Comparison of ENCODE assay signal across 14 cellular contexts in the genomic region with DNA sequence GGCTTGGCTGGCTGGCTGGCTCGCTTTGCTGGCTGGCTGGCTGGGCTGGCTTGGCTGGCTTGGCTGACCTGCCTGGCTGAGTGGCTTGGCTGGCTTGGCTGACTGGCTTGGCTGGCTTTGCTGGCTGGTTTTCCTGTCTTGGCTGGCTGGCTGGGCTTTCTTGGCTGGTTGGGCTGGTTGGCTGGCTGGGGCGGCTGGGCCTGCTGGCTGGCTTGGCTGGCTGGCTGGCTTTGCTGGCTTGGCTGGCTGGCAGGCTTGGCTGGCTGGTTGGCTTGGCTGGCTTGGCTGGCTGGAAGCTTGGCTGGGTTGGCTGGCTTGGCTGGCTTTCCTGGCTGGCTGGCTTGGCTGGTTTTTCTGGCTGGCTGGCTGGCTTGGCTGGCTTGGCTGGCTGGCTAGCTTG.
DNase-seq lines count a peak whose midpoint lies in the region; ATAC-seq and TF ChIP-seq lines count a peak whose summit lies in the region.
"Had no signal": no experiment of that assay in that cellular context is flagged by ENCODE, and none has a peak within 500 bp of the region (broad histone marks: within the 10 kb centered on the region; RNA-seq: fewer than 3 reads in every experiment).

No MANE protein-coding gene starts in this region.

- H3K27ac Mint-ChIP-seq in HFFc6 (no peak overlapping the region), MCF 10A (ENCODE audit: low read depth, unreplicated experiment) (no peak overlapping the region), progenitor cell of endocrine pancreas (no peak overlapping the region), natural killer cell (no peak overlapping the region)
- H3K27ac Mint-ChIP-seq: activated naive CD4-positive, alpha-beta T cell treated with anti-CD3 and anti-CD28 coated beads, Interleukin-2, amount 50 U/mL, for 72 hours had no signal

- H3K4me1 ChIP-seq in lower lobe of right lung = no peaks in the 10 kb centered on the region

- H3K27me3 Mint-ChIP-seq in HFFc6 (ENCODE audit: insufficient read depth) (no peaks in the 10 kb centered on the region), MCF 10A (ENCODE audit: insufficient read depth, unreplicated experiment) (no peaks in the 10 kb centered on the region), progenitor cell of endocrine pancreas (no peaks in the 10 kb centered on the region), natural killer cell (ENCODE audit: low read depth in 2 of 2) (no peaks in the 10 kb centered on the region)

- H3K27ac ChIP-seq in lower lobe of right lung = no peak overlapping the region
- H3K27ac ChIP-seq: HL-60 had no signal

- CTCF ChIA-PET in MCF 10A (lab: Yijun Ruan, JAX) = no interaction called here

- BruUV-seq in MCF 10A (replicated peaks; lab: Mats Ljungman, UMichigan) = no TSS peak

- peak in 1 of 2 donors; percentile 13 for ATAC-seq in lower lobe of right lung
- ATAC-seq in HG03342 (IDR thresholded peaks at IDR 0.05; ENCODE audit: unreplicated experiment) = no peak
- no peak for ATAC-seq in natural killer cell
- ATAC-seq: activated naive CD4-positive, alpha-beta T cell treated with anti-CD3 and anti-CD28 coated beads, Interleukin-2, amount 50 U/mL, for 72 hours; GM12878 had no signal

- POLR2A ChIA-PET in MCF 10A (lab: Yijun Ruan, JAX) = no interaction called here

- H3K36me3 ChIP-seq in lower lobe of right lung = no peaks in the 10 kb centered on the region

- no peak overlapping the region for H3K4me3 Mint-ChIP-seq in HFFc6
- no peak overlapping the region for H3K4me3 Mint-ChIP-seq in MCF 10A (ENCODE audit: unreplicated experiment)
- no peak overlapping the region for H3K4me3 Mint-ChIP-seq in progenitor cell of endocrine pancreas (ENCODE audit: low read depth)
- no peak overlapping the region for H3K4me3 Mint-ChIP-seq in natural killer cell

- no peaks in the 10 kb centered on the region for H3K9me3 ChIP-seq in lower lobe of right lung

- H3K4me1 Mint-ChIP-seq in HFFc6 (ENCODE audit: low read depth) (no peaks in the 10 kb centered on the region), MCF 10A (ENCODE audit: insufficient read depth, unreplicated experiment) (no peaks in the 10 kb centered on the region), progenitor cell of endocrine pancreas (ENCODE audit: low read depth) (no peaks in the 10 kb centered on the region), natural killer cell (no peaks in the 10 kb centered on the region)

- TF ChIP-seq CTCF in HFFc6 (IDR thresholded peaks at IDR 0.05) (no peak), MCF 10A (IDR thresholded peaks at IDR 0.05; ENCODE audit: unreplicated experiment) (no peak), lower lobe of right lung (IDR thresholded peaks at IDR 0.05) (no peak), progenitor cell of endocrine pancreas (IDR thresholded peaks at IDR 0.05; ENCODE audit: unreplicated experiment) (no peak), natural killer cell (IDR thresholded peaks at IDR 0.05) (no peak)

- H3K36me3 Mint-ChIP-seq in HFFc6 (ENCODE audit: low read depth) (no peaks in the 10 kb centered on the region), MCF 10A (ENCODE audit: insufficient read depth, unreplicated experiment) (no peaks in the 10 kb centered on the region), progenitor cell of endocrine pancreas (ENCODE audit: insufficient read depth) (no peaks in the 10 kb centered on the region), natural killer cell (no peaks in the 10 kb centered on the region)
- H3K36me3 Mint-ChIP-seq: activated naive CD4-positive, alpha-beta T cell treated with anti-CD3 and anti-CD28 coated beads, Interleukin-2, amount 50 U/mL, for 72 hours had no signal

- H3K9me3 Mint-ChIP-seq in HFFc6 (no peaks in the 10 kb centered on the region), MCF 10A (ENCODE audit: unreplicated experiment) (no peaks in the 10 kb centered on the region), progenitor cell of endocrine pancreas (ENCODE audit: low read depth) (no peaks in the 10 kb centered on the region), natural killer cell (no peaks in the 10 kb centered on the region)
- H3K9me3 Mint-ChIP-seq: activated naive CD4-positive, alpha-beta T cell treated with anti-CD3 and anti-CD28 coated beads, Interleukin-2, amount 50 U/mL, for 72 hours had no signal

- no peaks in the 10 kb centered on the region for H3K27me3 ChIP-seq in lower lobe of right lung (ENCODE audit: low read depth)

- DNase-seq in AG08395 (ENCODE audit: low spot score) (peak; percentile 0), HFFc6 (peak; percentile 0), MCF 10A (ENCODE audit: unreplicated experiment) (peak; percentile 2), lower lobe of right lung (peak; percentile 56), progenitor cell of endocrine pancreas (ENCODE audit: low spot score, unreplicated experiment) (no peak), natural killer cell (no peak), SHP77 treated with DMSO at 0.1 percent for 48 hours (lab: John Stamatoyannopoulos, UW) (no peak)
- DNase-seq: cerebellar nuclear complex; DMS53; stimulated activated CD4-positive, alpha-beta T cell treated with anti-CD3 and anti-CD28 coated beads, Interleukin-1b, Interleukin-23, amount 100 ng/mL, for 48 hours had no signal

- no peak overlapping the region for H3K4me3 ChIP-seq in lower lobe of right lung
- H3K4me3 ChIP-seq: GM12878 had no signal

- intact Hi-C loops in MCF 10A (cut with micrococcal nuclease) (no loop called here), lower lobe of right lung (cut with DNase I) (no loop called here), natural killer cell (cut with micrococcal nuclease) (no loop called here)

Comparison
In these comparisons a context has a peak if more than half of its experiments do, and no peak if none do; other contexts are left out.
1. DNase-seq: peak in AG08395 (single experiment), HFFc6 (single experiment), MCF 10A (single experiment) and lower lobe of right lung (single experiment); none in progenitor cell of endocrine pancreas (single experiment), natural killer cell (single experiment) and SHP77 treated with DMSO at 0.1 percent for 48 hours (single experiment).